ENCODE assay signal across 1 cellular context in the genomic region with DNA sequence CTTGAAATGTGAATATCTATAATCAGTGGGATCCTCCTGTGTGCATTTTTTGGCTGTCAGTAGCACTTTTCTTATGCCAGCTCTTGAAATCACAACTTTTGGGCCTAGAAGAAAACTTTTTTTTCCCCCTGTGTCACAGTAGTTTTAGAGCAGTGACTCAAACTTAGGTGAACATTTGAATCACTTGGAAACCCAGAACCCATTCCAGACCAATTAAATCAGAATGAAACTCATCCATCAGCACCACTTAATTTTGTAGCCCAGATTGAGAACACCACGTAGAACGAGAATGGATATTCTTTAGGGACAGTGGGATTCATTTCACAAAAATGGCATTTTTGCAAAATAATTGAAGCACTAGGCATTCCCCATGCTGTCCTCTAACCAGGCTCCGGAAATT.
TF ChIP-seq lines count a peak whose summit lies in the region.

No MANE protein-coding gene starts in this region.

TF ChIP-seq in HepG2, 621 proteins besides CTCF, POLR2A, EP300 and RAD21 (continued from another document):
- TF ChIP-seq ZUFSP (CRISPR knock-in tag; IDR thresholded peaks at IDR 0.05; ENCODE audit: borderline replicate concordance) (no peak), ZNF234 (CRISPR knock-in tag; conservative IDR thresholded peaks at IDR 0.05) (no peak), ZNF720 (CRISPR knock-in tag; IDR thresholded peaks at IDR 0.05) (no peak), ZNF34 (CRISPR knock-in tag; IDR thresholded peaks at IDR 0.05; ENCODE audit: borderline replicate concordance) (no peak), ZBTB10 (CRISPR knock-in tag; IDR thresholded peaks at IDR 0.05; ENCODE audit: borderline replicate concordance) (no peak), FOXK2 (IDR thresholded peaks at IDR 0.05) (no peak), ZNF280D (CRISPR knock-in tag; IDR thresholded peaks at IDR 0.05) (no peak), ZBTB1 (CRISPR knock-in tag; IDR thresholded peaks at IDR 0.05; ENCODE audit: borderline replicate concordance) (no peak), THRA (CRISPR knock-in tag; IDR thresholded peaks at IDR 0.05; ENCODE audit: borderline replicate concordance) (no peak), TFDP1 (CRISPR knock-in tag; IDR thresholded peaks at IDR 0.05; ENCODE audit: borderline replicate concordance) (no peak), RBM22 (optimal IDR thresholded peaks at IDR 0.05; ENCODE audit: low read length) (no peak), MAFF (IDR thresholded peaks at IDR 0.05; ENCODE audit: low read depth, low read length) (no peak), AKNA (CRISPR knock-in tag; IDR thresholded peaks at IDR 0.05; ENCODE audit: borderline replicate concordance) (no peak), REST (IDR thresholded peaks at IDR 0.05; ENCODE audit: borderline replicate concordance in 1 of 2, low read depth in 1 of 2, low read length in 2 of 2) (no peak)
- TF ChIP-seq, protein P1, sequence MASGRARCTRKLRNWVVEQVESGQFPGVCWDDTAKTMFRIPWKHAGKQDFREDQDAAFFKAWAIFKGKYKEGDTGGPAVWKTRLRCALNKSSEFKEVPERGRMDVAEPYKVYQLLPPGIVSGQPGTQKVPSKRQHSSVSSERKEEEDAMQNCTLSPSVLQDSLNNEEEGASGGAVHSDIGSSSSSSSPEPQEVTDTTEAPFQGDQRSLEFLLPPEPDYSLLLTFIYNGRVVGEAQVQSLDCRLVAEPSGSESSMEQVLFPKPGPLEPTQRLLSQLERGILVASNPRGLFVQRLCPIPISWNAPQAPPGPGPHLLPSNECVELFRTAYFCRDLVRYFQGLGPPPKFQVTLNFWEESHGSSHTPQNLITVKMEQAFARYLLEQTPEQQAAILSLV (CRISPR knock-in tag; IDR thresholded peaks at IDR 0.05; ENCODE audit: borderline replicate concordance) = no peak
- TF ChIP-seq, protein P2, sequence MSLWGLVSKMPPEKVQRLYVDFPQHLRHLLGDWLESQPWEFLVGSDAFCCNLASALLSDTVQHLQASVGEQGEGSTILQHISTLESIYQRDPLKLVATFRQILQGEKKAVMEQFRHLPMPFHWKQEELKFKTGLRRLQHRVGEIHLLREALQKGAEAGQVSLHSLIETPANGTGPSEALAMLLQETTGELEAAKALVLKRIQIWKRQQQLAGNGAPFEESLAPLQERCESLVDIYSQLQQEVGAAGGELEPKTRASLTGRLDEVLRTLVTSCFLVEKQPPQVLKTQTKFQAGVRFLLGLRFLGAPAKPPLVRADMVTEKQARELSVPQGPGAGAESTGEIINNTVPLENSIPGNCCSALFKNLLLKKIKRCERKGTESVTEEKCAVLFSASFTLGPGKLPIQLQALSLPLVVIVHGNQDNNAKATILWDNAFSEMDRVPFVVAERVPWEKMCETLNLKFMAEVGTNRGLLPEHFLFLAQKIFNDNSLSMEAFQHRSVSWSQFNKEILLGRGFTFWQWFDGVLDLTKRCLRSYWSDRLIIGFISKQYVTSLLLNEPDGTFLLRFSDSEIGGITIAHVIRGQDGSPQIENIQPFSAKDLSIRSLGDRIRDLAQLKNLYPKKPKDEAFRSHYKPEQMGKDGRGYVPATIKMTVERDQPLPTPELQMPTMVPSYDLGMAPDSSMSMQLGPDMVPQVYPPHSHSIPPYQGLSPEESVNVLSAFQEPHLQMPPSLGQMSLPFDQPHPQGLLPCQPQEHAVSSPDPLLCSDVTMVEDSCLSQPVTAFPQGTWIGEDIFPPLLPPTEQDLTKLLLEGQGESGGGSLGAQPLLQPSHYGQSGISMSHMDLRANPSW (CRISPR knock-in tag; IDR thresholded peaks at IDR 0.05; ENCODE audit: borderline replicate concordance) = no peak
- TF ChIP-seq, protein P3, sequence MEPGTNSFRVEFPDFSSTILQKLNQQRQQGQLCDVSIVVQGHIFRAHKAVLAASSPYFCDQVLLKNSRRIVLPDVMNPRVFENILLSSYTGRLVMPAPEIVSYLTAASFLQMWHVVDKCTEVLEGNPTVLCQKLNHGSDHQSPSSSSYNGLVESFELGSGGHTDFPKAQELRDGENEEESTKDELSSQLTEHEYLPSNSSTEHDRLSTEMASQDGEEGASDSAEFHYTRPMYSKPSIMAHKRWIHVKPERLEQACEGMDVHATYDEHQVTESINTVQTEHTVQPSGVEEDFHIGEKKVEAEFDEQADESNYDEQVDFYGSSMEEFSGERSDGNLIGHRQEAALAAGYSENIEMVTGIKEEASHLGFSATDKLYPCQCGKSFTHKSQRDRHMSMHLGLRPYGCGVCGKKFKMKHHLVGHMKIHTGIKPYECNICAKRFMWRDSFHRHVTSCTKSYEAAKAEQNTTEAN (CRISPR knock-in tag; conservative IDR thresholded peaks at IDR 0.05) = no peak
